In genomic region chr6:138986578-138986977, GRCh38 we compare ENCODE assay signal across 8 cellular contexts. TPM values are rescaled to one million over a fixed set of nuclear protein-coding genes. Genes with fewer than 3 reads are reported as not detected.
A peak's percentile ranks its signal among the peaks of the same experiment; 100 is the strongest.
DNase-seq lines count a peak whose midpoint lies in the region; ATAC-seq and TF ChIP-seq lines count a peak whose summit lies in the region.

No MANE protein-coding gene starts in this region.

- WGBS in mesodermal cell (ENCODE audit: insufficient coverage in 2 of 2), 2 experiments = 12 to 15% methylated on average over 3 of the region's 3 CpGs

- POLR2A ChIA-PET in GM10248 (lab: Yijun Ruan, JAX) = no interaction called here

- peaks cover 11% of the 10 kb centered on the region for H3K4me1 ChIP-seq in mesodermal cell (ENCODE audit: control insufficient read depth, insufficient read depth, low read length, poor library complexity, severe bottlenecking)

- H3K27me3 ChIP-seq in brain microvascular endothelial cell (replicated peaks) = no peaks in the 10 kb centered on the region

- no peaks in the 10 kb centered on the region for H3K36me3 ChIP-seq in brain microvascular endothelial cell (replicated peaks)
- H3K36me3 ChIP-seq in mesodermal cell (ENCODE audit: control insufficient read depth, insufficient read depth, low read length) = no peaks in the 10 kb centered on the region

- DNase-seq in CD1c-positive myeloid dendritic cell (ENCODE audit: extremely low spot score) (peak; percentile 42), Kasumi-1 (lab: John Stamatoyannopoulos, UW) (peak; percentile 26 to 27), brain microvascular endothelial cell (peak; percentile 8), GM10248 (ENCODE audit: extremely low spot score) (no peak)
- DNase-seq in effector CD4-positive, alpha-beta T cell = no peak

- in situ Hi-C loops in brain microvascular endothelial cell (cut with HindIII; ENCODE audit: low pct_ligation_motif_present, low sequenced_read_pairs) = no loop called here

- H3K4me3 ChIP-seq in brain microvascular endothelial cell (ENCODE audit: low read depth, low read length) (peak overlapping the region; percentile 92), mesodermal cell (ENCODE audit: extremely low read depth, insufficient read depth, low read length, poor library complexity, severe bottlenecking) (peak overlapping the region; percentile 90)

- TF ChIP-seq CTCF in brain microvascular endothelial cell (IDR thresholded peaks at IDR 0.05; ENCODE audit: low read depth, low read length, missing control alignments) = no peak
- TF ChIP-seq CTCF in GM10248 (IDR thresholded peaks at IDR 0.05; ENCODE audit: control extremely low read depth, extremely low read depth, low read depth, missing control alignments) = no peak

- H3K27ac ChIP-seq in brain microvascular endothelial cell (no peak overlapping the region), mesodermal cell (ENCODE audit: low read depth, low read length, severe bottlenecking) (no peak overlapping the region)

- no peak for ATAC-seq in GM19397 (IDR thresholded peaks at IDR 0.05; ENCODE audit: unreplicated experiment)
- no peak for ATAC-seq in HG03432 (IDR thresholded peaks at IDR 0.05; ENCODE audit: unreplicated experiment)

- CTCF ChIA-PET in GM10248 (lab: Yijun Ruan, JAX) = interaction anchor here (0.9 to 9.3 kb wide), 12 partner anchors 11 to 180 kb away, joined by 3 to 96 read pairs (median 5); no protein-coding TSS in a partner anchor

- H3K9me3 ChIP-seq in mesodermal cell (ENCODE audit: control insufficient read depth, low read length) = no peaks in the 10 kb centered on the region

RNA-seq across cellular contexts. Expression of gene REPS1, which starts 1.5 kb away (rescaled TPM):
- polyA plus RNA-seq in mesodermal cell (2013, experiment 1 of 2) = 54.6 TPM
- polyA plus RNA-seq in mesodermal cell (2013, experiment 2 of 2) = 52.9 TPM

RNA-seq across cellular contexts. Expression of gene ABRACL, which starts 42.0 kb away (rescaled TPM):
- polyA plus RNA-seq in mesodermal cell (2013, experiment 1 of 2) = 135 TPM
- 133 TPM for polyA plus RNA-seq in mesodermal cell (2013, experiment 2 of 2)

Comparison
In these comparisons a context has a peak if more than half of its experiments do, and no peak if none do; other contexts are left out.
1. DNase-seq: peak in CD1c-positive myeloid dendritic cell (single experiment), Kasumi-1 (2 of 2) and brain microvascular endothelial cell (single experiment); none in GM10248 (single experiment) and effector CD4-positive, alpha-beta T cell (single experiment).